Comparison of ENCODE assay signal across 15 cellular contexts in the genomic region with DNA sequence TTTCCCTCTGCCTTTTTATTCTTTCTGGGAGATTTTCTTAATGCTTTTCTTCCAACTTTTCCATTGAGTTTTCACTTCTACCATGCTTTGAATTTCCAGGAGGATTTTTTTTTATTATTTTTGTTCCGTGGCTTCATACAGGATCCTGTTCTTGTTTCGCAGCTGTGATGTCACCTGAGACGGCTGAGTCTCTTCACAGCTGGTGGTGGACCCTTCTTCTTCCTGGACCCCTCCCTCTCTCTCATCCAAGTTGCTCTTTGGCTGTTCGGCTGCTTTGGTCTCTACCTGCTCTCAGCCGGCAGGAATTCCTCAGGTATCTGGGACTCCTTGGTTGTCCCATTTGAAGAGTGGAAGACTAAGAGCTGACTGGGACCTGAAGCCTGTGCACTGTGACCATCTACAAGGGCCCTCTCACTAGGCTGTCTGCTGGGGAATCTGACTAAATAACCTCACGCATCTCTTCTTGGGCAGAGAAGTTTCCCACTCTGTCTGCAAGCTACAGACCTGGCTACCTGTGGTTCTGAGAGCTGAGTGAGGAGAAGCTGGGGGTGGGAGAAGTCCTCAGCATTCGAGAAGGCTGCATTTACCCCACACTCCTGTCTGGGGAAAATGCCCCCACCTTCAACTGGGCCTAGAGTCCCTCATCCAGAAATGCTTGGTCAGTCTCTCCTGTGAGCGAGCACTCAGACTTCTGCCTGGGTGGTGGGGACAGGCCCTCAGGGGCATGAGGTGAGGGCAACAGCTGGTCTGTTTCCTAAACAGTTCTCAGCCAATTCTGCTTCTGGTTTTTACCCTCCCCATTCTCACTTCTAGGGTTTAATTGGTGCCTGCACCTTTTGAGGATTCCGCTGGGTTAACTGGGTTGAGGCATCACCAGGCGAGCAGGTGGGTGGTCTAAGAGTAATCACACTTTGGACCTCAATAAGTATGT.
DNase-seq lines count a peak whose midpoint lies in the region; ATAC-seq and TF ChIP-seq lines count a peak whose summit lies in the region.
"Had no signal": no experiment of that assay in that cellular context is flagged by ENCODE, and none has a peak within 500 bp of the region (broad histone marks: within the 10 kb centered on the region; RNA-seq: fewer than 3 reads in every experiment).

No MANE protein-coding gene starts in this region.

- no peaks in the 10 kb centered on the region for H3K27me3 Mint-ChIP-seq in stimulated activated naive CD8-positive, alpha-beta T cell treated with anti-CD3 and anti-CD28 coated beads, Interleukin-15, amount 100 ng/mL, for 72 hours
- H3K27me3 Mint-ChIP-seq in WTC11 (ENCODE audit: low read depth) (no peaks in the 10 kb centered on the region), immature natural killer cell (ENCODE audit: low read depth in 3 of 3) (peaks cover 20 to 35% (median 21%) of the 10 kb centered on the region in 3 donors)

- H3K27ac Mint-ChIP-seq in stimulated activated naive CD8-positive, alpha-beta T cell treated with anti-CD3 and anti-CD28 coated beads, Interleukin-15, amount 100 ng/mL, for 72 hours, result peak overlapping the region; percentile 34 to 75
- peak overlapping the region; percentile 33; the same call in 1 of the 2 replicates for H3K27ac Mint-ChIP-seq in WTC11
- peak overlapping the region; percentile 28 to 69 (median 61) for H3K27ac Mint-ChIP-seq in immature natural killer cell

- no peaks in the 10 kb centered on the region for H3K9me3 Mint-ChIP-seq in stimulated activated naive CD8-positive, alpha-beta T cell treated with anti-CD3 and anti-CD28 coated beads, Interleukin-15, amount 100 ng/mL, for 72 hours
- H3K9me3 Mint-ChIP-seq in WTC11 (no peaks in the 10 kb centered on the region), immature natural killer cell (no peaks in the 10 kb centered on the region)

- ATAC-seq in stimulated activated naive CD8-positive, alpha-beta T cell treated with anti-CD3 and anti-CD28 coated beads, Interleukin-15, amount 100 ng/mL, for 72 hours, result no peak
- no peak for ATAC-seq in stimulated activated naive CD8-positive, alpha-beta T cell treated with anti-CD3 and anti-CD28 coated beads, Interleukin-15, Interleukin-2, amounts not matched to agents 100 U/mL and 50 U/mL, for 24 hours
- ATAC-seq in WTC11 (no peak), GM21390 (IDR thresholded peaks at IDR 0.05; ENCODE audit: unreplicated experiment) (no peak), HG02623 (IDR thresholded peaks at IDR 0.05; ENCODE audit: unreplicated experiment) (no peak)
- ATAC-seq: esophagus mucosa had no signal

- CTCF ChIA-PET in WTC11 (lab: Charles Lee), result interaction anchor here (0.9 to 1.6 kb wide), 2 partner anchors 124 to 186 kb away, joined by 4 to 5 read pairs; no protein-coding TSS in a partner anchor

- POLR2A ChIA-PET in WTC11 (lab: Charles Lee), result no interaction called here

- no peak overlapping the region for H3K4me3 Mint-ChIP-seq in stimulated activated naive CD8-positive, alpha-beta T cell treated with anti-CD3 and anti-CD28 coated beads, Interleukin-15, amount 100 ng/mL, for 72 hours
- H3K4me3 Mint-ChIP-seq in WTC11 (no peak overlapping the region), immature natural killer cell (no peak overlapping the region)

- no peak for DNase-seq in stimulated activated naive CD8-positive, alpha-beta T cell treated with anti-CD3 and anti-CD28 coated beads, Interleukin-15, amount 100 ng/mL, for 72 hours
- DNase-seq in stimulated activated naive CD8-positive, alpha-beta T cell treated with anti-CD3 and anti-CD28 coated beads, Interleukin-15, Interleukin-2, amounts not matched to agents 100 U/mL and 50 U/mL, for 24 hours, result no peak
- DNase-seq in WTC11 (ENCODE audit: low spot score) (no peak), immature natural killer cell (no peak), hepatic stellate cell (ENCODE audit: low spot score) (no peak), CD1c-positive myeloid dendritic cell (ENCODE audit: extremely low spot score) (no peak)
- DNase-seq: activated CD4-positive, CD25-positive, alpha-beta regulatory T cell treated with anti-CD3 and anti-CD28 coated beads, Interleukin-2, amount 50 U/mL, for 72 hours; activated CD8-positive, alpha-beta memory T cell treated with anti-CD3 and anti-CD28 coated beads, Interleukin-2, amount 50 U/mL, for 4 hours; NCI-H1048; NCI-H2029 treated with DMSO at 0.1 percent for 48 hours; SHP77; sigmoid colon had no signal

- peaks cover 20% of the 10 kb centered on the region for H3K4me1 Mint-ChIP-seq in stimulated activated naive CD8-positive, alpha-beta T cell treated with anti-CD3 and anti-CD28 coated beads, Interleukin-15, amount 100 ng/mL, for 72 hours
- peaks cover 20% of the 10 kb centered on the region for H3K4me1 Mint-ChIP-seq in WTC11
- H3K4me1 Mint-ChIP-seq in immature natural killer cell, result peaks cover 7 to 15% of the 10 kb centered on the region in 2 donors

- H3K36me3 Mint-ChIP-seq in WTC11 (peaks cover 21% of the 10 kb centered on the region), immature natural killer cell (peaks cover 23 to 58% (median 50%) of the 10 kb centered on the region in 3 donors)

- no peak for TF ChIP-seq CTCF in WTC11 (IDR thresholded peaks at IDR 0.05)

TF ChIP-seq in WTC11, 78 proteins besides CTCF, POLR2A, EP300 and RAD21:
- TF ChIP-seq TEAD4 (CRISPR knock-in tag; IDR thresholded peaks at IDR 0.05) (no peak), ZNF671 (CRISPR knock-in tag; IDR thresholded peaks at IDR 0.05) (no peak), SMAD3 (CRISPR knock-in tag; IDR thresholded peaks at IDR 0.05; ENCODE audit: borderline replicate concordance) (no peak), SP1 (CRISPR knock-in tag; conservative IDR thresholded peaks at IDR 0.05) (no peak)
